Comparison of ENCODE assay signal across 1 cellular context in the genomic region with DNA sequence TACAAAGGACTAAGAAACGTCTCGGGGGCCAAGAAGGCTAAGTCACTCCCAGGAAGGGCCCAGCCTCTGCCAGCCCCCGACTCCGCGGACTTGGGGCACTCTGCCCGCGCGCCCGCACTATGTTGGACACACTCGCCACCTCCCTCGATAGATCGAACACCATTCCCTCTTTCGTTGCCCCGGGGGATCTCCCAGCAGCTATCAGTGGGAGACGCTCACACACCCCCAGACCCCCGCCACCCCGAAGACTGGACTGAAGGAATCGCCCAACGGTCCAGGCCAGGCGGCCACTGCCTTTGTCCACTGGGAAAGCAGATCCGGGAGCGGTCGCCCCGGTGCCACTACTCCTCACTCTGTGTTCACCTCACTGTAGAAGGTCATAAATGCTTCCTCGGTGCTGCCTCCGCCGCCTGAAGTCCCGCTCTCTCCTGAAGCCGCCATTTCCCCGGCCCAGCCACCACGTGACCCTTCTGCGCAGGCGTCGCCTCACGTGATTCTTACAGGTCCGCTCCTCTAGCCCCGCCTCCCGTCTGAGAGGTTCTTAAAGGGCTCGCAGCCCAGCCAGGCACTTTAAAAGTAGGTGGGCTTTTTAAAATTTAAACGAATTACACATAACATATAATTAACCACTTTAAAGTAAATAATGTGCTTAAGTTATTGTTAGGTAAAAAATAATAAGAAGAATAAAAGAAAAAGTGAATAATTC.
TF ChIP-seq lines count a peak whose summit lies in the region.

A gene with protein sequence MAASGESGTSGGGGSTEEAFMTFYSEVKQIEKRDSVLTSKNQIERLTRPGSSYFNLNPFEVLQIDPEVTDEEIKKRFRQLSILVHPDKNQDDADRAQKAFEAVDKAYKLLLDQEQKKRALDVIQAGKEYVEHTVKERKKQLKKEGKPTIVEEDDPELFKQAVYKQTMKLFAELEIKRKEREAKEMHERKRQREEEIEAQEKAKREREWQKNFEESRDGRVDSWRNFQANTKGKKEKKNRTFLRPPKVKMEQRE (minus strand): TSS at position 472 of the 706 bp plus-strand sequence. CDS start 31 bp downstream, at position 441.

TF ChIP-seq in K562, 482 proteins besides CTCF, POLR2A, EP300 and RAD21 (continued from another document and continues in another):
- TF ChIP-seq, protein P1, sequence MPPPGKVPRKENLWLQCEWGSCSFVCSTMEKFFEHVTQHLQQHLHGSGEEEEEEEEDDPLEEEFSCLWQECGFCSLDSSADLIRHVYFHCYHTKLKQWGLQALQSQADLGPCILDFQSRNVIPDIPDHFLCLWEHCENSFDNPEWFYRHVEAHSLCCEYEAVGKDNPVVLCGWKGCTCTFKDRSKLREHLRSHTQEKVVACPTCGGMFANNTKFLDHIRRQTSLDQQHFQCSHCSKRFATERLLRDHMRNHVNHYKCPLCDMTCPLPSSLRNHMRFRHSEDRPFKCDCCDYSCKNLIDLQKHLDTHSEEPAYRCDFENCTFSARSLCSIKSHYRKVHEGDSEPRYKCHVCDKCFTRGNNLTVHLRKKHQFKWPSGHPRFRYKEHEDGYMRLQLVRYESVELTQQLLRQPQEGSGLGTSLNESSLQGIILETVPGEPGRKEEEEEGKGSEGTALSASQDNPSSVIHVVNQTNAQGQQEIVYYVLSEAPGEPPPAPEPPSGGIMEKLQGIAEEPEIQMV (tag; conservative IDR thresholded peaks at IDR 0.05; ENCODE audit: low read depth): peak; percentile 81
- TF ChIP-seq ZNF551 (CRISPR knock-in tag; IDR thresholded peaks at IDR 0.05): no peak
- peak; percentile 26 for TF ChIP-seq CCNT2 (IDR thresholded peaks at IDR 0.05; ENCODE audit: borderline replicate concordance, extremely low read depth, insufficient read length, low read depth, low read length)
- TF ChIP-seq, protein P2, sequence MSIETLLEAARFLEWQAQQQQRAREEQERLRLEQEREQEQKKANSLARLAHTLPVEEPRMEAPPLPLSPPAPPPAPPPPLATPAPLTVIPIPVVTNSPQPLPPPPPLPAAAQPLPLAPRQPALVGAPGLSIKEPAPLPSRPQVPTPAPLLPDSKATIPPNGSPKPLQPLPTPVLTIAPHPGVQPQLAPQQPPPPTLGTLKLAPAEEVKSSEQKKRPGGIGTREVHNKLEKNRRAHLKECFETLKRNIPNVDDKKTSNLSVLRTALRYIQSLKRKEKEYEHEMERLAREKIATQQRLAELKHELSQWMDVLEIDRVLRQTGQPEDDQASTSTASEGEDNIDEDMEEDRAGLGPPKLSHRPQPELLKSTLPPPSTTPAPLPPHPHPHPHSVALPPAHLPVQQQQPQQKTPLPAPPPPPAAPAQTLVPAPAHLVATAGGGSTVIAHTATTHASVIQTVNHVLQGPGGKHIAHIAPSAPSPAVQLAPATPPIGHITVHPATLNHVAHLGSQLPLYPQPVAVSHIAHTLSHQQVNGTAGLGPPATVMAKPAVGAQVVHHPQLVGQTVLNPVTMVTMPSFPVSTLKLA (conservative IDR thresholded peaks at IDR 0.05): peak; percentile 95 to 96
- peak; percentile 74 for TF ChIP-seq EGR1 (conservative IDR thresholded peaks at IDR 0.05)
- 0 out of 4 replicates have a peak, but pooled peaks of 1 of the 2 experiments have one; percentile 34 for TF ChIP-seq RCOR1 (IDR thresholded peaks at IDR 0.05; ENCODE audit: borderline replicate concordance in 1 of 2, low read depth in 2 of 2, low read length in 2 of 2)
- TF ChIP-seq, protein P3, sequence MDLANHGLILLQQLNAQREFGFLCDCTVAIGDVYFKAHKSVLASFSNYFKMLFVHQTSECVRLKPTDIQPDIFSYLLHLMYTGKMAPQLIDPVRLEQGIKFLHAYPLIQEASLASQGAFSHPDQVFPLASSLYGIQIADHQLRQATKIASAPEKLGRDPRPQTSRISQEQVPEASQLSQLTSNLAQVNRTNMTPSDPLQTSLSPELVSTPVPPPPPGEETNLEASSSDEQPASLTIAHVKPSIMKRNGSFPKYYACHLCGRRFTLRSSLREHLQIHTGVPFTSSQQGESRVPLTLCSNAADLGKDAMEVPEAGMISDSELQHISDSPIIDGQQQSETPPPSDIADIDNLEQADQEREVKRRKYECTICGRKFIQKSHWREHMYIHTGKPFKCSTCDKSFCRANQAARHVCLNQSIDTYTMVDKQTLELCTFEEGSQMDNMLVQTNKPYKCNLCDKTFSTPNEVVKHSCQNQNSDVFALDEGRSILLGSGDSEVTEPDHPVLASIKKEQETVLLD (IDR thresholded peaks at IDR 0.05): 0 out of 2 replicates have a peak, but pooled peaks have one; percentile 59
- peak; percentile 99 for TF ChIP-seq CXXC5 (CRISPR knock-in tag; IDR thresholded peaks at IDR 0.05)
- TF ChIP-seq ZEB2 (IDR thresholded peaks at IDR 0.05): peak; percentile 57; the same call in 1 of the 2 replicates
- TF ChIP-seq ZNF24 (IDR thresholded peaks at IDR 0.05): no peak
- TF ChIP-seq CHD1 (IDR thresholded peaks at IDR 0.05; ENCODE audit: low read length): peak; percentile 88
- TF ChIP-seq ZNF76 (CRISPR knock-in tag; IDR thresholded peaks at IDR 0.05; ENCODE audit: borderline replicate concordance): 0 out of 2 replicates have a peak, but pooled peaks have one; percentile 22
- TF ChIP-seq, protein P4, sequence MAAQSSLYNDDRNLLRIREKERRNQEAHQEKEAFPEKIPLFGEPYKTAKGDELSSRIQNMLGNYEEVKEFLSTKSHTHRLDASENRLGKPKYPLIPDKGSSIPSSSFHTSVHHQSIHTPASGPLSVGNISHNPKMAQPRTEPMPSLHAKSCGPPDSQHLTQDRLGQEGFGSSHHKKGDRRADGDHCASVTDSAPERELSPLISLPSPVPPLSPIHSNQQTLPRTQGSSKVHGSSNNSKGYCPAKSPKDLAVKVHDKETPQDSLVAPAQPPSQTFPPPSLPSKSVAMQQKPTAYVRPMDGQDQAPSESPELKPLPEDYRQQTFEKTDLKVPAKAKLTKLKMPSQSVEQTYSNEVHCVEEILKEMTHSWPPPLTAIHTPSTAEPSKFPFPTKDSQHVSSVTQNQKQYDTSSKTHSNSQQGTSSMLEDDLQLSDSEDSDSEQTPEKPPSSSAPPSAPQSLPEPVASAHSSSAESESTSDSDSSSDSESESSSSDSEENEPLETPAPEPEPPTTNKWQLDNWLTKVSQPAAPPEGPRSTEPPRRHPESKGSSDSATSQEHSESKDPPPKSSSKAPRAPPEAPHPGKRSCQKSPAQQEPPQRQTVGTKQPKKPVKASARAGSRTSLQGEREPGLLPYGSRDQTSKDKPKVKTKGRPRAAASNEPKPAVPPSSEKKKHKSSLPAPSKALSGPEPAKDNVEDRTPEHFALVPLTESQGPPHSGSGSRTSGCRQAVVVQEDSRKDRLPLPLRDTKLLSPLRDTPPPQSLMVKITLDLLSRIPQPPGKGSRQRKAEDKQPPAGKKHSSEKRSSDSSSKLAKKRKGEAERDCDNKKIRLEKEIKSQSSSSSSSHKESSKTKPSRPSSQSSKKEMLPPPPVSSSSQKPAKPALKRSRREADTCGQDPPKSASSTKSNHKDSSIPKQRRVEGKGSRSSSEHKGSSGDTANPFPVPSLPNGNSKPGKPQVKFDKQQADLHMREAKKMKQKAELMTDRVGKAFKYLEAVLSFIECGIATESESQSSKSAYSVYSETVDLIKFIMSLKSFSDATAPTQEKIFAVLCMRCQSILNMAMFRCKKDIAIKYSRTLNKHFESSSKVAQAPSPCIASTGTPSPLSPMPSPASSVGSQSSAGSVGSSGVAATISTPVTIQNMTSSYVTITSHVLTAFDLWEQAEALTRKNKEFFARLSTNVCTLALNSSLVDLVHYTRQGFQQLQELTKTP (IDR thresholded peaks at IDR 0.05; ENCODE audit: low read depth in 1 of 2, partially characterized antibody in 2 of 2): peak in 1 of 2 experiments; percentile 72
- TF ChIP-seq ZNF77 (CRISPR knock-in tag; IDR thresholded peaks at IDR 0.05): no peak
- peak; percentile 48; the same call in 1 of the 2 replicates for TF ChIP-seq NR2C1 (IDR thresholded peaks at IDR 0.05)
- TF ChIP-seq NR2C1 (tag; IDR thresholded peaks at IDR 0.05): no peak
- TF ChIP-seq, protein P5, sequence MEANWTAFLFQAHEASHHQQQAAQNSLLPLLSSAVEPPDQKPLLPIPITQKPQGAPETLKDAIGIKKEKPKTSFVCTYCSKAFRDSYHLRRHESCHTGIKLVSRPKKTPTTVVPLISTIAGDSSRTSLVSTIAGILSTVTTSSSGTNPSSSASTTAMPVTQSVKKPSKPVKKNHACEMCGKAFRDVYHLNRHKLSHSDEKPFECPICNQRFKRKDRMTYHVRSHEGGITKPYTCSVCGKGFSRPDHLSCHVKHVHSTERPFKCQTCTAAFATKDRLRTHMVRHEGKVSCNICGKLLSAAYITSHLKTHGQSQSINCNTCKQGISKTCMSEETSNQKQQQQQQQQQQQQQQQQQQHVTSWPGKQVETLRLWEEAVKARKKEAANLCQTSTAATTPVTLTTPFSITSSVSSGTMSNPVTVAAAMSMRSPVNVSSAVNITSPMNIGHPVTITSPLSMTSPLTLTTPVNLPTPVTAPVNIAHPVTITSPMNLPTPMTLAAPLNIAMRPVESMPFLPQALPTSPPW (CRISPR knock-in tag; IDR thresholded peaks at IDR 0.05): peak; percentile 75
- TF ChIP-seq KDM5B (IDR thresholded peaks at IDR 0.05; ENCODE audit: insufficient replicate concordance, low read depth, low read length): peak; percentile 87
- TF ChIP-seq, protein P6, sequence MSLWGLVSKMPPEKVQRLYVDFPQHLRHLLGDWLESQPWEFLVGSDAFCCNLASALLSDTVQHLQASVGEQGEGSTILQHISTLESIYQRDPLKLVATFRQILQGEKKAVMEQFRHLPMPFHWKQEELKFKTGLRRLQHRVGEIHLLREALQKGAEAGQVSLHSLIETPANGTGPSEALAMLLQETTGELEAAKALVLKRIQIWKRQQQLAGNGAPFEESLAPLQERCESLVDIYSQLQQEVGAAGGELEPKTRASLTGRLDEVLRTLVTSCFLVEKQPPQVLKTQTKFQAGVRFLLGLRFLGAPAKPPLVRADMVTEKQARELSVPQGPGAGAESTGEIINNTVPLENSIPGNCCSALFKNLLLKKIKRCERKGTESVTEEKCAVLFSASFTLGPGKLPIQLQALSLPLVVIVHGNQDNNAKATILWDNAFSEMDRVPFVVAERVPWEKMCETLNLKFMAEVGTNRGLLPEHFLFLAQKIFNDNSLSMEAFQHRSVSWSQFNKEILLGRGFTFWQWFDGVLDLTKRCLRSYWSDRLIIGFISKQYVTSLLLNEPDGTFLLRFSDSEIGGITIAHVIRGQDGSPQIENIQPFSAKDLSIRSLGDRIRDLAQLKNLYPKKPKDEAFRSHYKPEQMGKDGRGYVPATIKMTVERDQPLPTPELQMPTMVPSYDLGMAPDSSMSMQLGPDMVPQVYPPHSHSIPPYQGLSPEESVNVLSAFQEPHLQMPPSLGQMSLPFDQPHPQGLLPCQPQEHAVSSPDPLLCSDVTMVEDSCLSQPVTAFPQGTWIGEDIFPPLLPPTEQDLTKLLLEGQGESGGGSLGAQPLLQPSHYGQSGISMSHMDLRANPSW (CRISPR knock-in tag; IDR thresholded peaks at IDR 0.05): peak; percentile 87; the same call in 1 of the 2 replicates
- peak; percentile 90 for TF ChIP-seq TBP (optimal IDR thresholded peaks at IDR 0.05; ENCODE audit: low read depth, low read length)
- TF ChIP-seq KAT7 (CRISPR knock-in tag; IDR thresholded peaks at IDR 0.05; ENCODE audit: borderline replicate concordance): peak; percentile 94; the same call in 1 of the 2 replicates
- TF ChIP-seq, protein P7, sequence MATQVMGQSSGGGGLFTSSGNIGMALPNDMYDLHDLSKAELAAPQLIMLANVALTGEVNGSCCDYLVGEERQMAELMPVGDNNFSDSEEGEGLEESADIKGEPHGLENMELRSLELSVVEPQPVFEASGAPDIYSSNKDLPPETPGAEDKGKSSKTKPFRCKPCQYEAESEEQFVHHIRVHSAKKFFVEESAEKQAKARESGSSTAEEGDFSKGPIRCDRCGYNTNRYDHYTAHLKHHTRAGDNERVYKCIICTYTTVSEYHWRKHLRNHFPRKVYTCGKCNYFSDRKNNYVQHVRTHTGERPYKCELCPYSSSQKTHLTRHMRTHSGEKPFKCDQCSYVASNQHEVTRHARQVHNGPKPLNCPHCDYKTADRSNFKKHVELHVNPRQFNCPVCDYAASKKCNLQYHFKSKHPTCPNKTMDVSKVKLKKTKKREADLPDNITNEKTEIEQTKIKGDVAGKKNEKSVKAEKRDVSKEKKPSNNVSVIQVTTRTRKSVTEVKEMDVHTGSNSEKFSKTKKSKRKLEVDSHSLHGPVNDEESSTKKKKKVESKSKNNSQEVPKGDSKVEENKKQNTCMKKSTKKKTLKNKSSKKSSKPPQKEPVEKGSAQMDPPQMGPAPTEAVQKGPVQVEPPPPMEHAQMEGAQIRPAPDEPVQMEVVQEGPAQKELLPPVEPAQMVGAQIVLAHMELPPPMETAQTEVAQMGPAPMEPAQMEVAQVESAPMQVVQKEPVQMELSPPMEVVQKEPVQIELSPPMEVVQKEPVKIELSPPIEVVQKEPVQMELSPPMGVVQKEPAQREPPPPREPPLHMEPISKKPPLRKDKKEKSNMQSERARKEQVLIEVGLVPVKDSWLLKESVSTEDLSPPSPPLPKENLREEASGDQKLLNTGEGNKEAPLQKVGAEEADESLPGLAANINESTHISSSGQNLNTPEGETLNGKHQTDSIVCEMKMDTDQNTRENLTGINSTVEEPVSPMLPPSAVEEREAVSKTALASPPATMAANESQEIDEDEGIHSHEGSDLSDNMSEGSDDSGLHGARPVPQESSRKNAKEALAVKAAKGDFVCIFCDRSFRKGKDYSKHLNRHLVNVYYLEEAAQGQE (CRISPR knock-in tag; IDR thresholded peaks at IDR 0.05; ENCODE audit: low read depth): no peak
- peak; percentile 82 for TF ChIP-seq E2F3 (CRISPR knock-in tag; IDR thresholded peaks at IDR 0.05)
- no peak for TF ChIP-seq FOSL1 (tag; conservative IDR thresholded peaks at IDR 0.05)
- 0 out of 2 replicates have a peak, but pooled peaks have one; percentile 21 for TF ChIP-seq NR1H2 (CRISPR knock-in tag; IDR thresholded peaks at IDR 0.05)
- TF ChIP-seq ZNF764 (CRISPR knock-in tag; IDR thresholded peaks at IDR 0.05; ENCODE audit: low read depth): no peak
- TF ChIP-seq, protein P8, sequence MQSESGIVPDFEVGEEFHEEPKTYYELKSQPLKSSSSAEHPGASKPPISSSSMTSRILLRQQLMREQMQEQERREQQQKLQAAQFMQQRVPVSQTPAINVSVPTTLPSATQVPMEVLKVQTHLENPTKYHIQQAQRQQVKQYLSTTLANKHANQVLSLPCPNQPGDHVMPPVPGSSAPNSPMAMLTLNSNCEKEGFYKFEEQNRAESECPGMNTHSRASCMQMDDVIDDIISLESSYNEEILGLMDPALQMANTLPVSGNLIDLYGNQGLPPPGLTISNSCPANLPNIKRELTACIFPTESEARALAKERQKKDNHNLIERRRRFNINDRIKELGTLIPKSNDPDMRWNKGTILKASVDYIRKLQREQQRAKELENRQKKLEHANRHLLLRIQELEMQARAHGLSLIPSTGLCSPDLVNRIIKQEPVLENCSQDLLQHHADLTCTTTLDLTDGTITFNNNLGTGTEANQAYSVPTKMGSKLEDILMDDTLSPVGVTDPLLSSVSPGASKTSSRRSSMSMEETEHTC (IDR thresholded peaks at IDR 0.05): peak; percentile 97
- peak; percentile 91 for TF ChIP-seq TAF7 (tag; IDR thresholded peaks at IDR 0.05)
- TF ChIP-seq, protein P9, sequence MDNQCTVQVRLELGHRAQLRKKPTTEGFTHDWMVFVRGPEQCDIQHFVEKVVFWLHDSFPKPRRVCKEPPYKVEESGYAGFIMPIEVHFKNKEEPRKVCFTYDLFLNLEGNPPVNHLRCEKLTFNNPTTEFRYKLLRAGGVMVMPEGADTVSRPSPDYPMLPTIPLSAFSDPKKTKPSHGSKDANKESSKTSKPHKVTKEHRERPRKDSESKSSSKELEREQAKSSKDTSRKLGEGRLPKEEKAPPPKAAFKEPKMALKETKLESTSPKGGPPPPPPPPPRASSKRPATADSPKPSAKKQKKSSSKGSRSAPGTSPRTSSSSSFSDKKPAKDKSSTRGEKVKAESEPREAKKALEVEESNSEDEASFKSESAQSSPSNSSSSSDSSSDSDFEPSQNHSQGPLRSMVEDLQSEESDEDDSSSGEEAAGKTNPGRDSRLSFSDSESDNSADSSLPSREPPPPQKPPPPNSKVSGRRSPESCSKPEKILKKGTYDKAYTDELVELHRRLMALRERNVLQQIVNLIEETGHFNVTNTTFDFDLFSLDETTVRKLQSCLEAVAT (IDR thresholded peaks at IDR 0.05): 0 out of 4 replicates have a peak, but pooled peaks have one; percentile 6 to 29
- TF ChIP-seq RBM17 (IDR thresholded peaks at IDR 0.05; ENCODE audit: borderline replicate concordance, low read depth, low read length): no peak
